ENCODE assay signal across 26 cellular contexts in genomic region chr19:47760632-47760999, GRCh38. TPM values are rescaled to one million over a fixed set of nuclear protein-coding genes. Genes with fewer than 3 reads are reported as not detected.
"Had no signal": no experiment of that assay in that cellular context is flagged by ENCODE, and none has a peak within 500 bp of the region (broad histone marks: within the 10 kb centered on the region; RNA-seq: fewer than 3 reads in every experiment).

No MANE protein-coding gene starts in this region.

- H3K27me3 Mint-ChIP-seq: activated CD4-positive, alpha-beta memory T cell treated with anti-CD3 and anti-CD28 coated beads for 36 hours; activated CD4-positive, alpha-beta T cell treated with anti-CD3 and anti-CD28 coated beads, Interleukin-2, amount 10 ng/mL, durations not matched to agents 7 days and 5 days; activated naive CD4-positive, alpha-beta T cell treated with anti-CD3 and anti-CD28 coated beads, Interleukin-2, amount 10 ng/mL, durations not matched to agents 7 days and 5 days; activated naive CD8-positive, alpha-beta T cell treated with anti-CD3 and anti-CD28 coated beads for 36 hours had no signal

- DNase-seq: activated CD4-positive, alpha-beta memory T cell treated with anti-CD3 and anti-CD28 coated beads for 36 hours; activated CD4-positive, alpha-beta T cell treated with anti-CD3 and anti-CD28 coated beads, Interleukin-2, amount 10 ng/mL, durations not matched to agents 7 days and 5 days; activated CD4-positive, CD25-positive, alpha-beta regulatory T cell; activated gamma-delta T cell treated with Interleukin-2 at 50 U/mL for 16 hours; activated naive CD4-positive, alpha-beta T cell treated with anti-CD3 and anti-CD28 coated beads, Interleukin-2, amount 10 ng/mL, durations not matched to agents 7 days and 5 days; activated naive CD8-positive, alpha-beta T cell treated with anti-CD3 and anti-CD28 coated beads for 36 hours; activated T-cell treated with anti-CD3 and anti-CD28 coated beads, Interleukin-2, amount 50 U/mL, for 72 hours; brain microvascular endothelial cell; MG63; MV-4-11; NCI-H1092 treated with DMSO at 0.1 percent for 48 hours; NCI-H1417 treated with DMSO at 0.1 percent for 48 hours; NCI-H1694; NCI-H2029 treated with DMSO at 0.1 percent for 48 hours; NCI-H446; NCI-H524; PC-3; SHP77 treated with DMSO at 0.1 percent for 48 hours; T-helper 2 cell; T1000 had no signal

- H3K9me3 Mint-ChIP-seq: activated CD4-positive, alpha-beta memory T cell treated with anti-CD3 and anti-CD28 coated beads for 36 hours; activated CD4-positive, alpha-beta T cell treated with anti-CD3 and anti-CD28 coated beads, Interleukin-2, amount 10 ng/mL, durations not matched to agents 7 days and 5 days; activated naive CD4-positive, alpha-beta T cell treated with anti-CD3 and anti-CD28 coated beads, Interleukin-2, amount 10 ng/mL, durations not matched to agents 7 days and 5 days; activated naive CD8-positive, alpha-beta T cell treated with anti-CD3 and anti-CD28 coated beads for 36 hours; activated T-cell treated with anti-CD3 and anti-CD28 coated beads, Interleukin-2, amount 50 U/mL, for 72 hours; activated T-helper 2 cell treated with anti-CD3 and anti-CD28 coated beads, Interferon-gamma antibody, Interleukin-2, Interleukin-4, amounts not matched to agents 10 μg/mL and 5 μg/mL and 100 μg/mL, durations not matched to agents 14 hours and 24 hours and 36 hours had no signal

- ATAC-seq: activated T-cell treated with anti-CD3 and anti-CD28 coated beads, Interleukin-2, amount 50 U/mL, for 72 hours; PC-3 had no signal

- H3K27ac Mint-ChIP-seq: activated CD4-positive, alpha-beta memory T cell treated with anti-CD3 and anti-CD28 coated beads for 36 hours; activated CD4-positive, alpha-beta T cell treated with anti-CD3 and anti-CD28 coated beads, Interleukin-2, amount 10 ng/mL, durations not matched to agents 7 days and 5 days; activated naive CD4-positive, alpha-beta T cell treated with anti-CD3 and anti-CD28 coated beads, Interleukin-2, amount 10 ng/mL, durations not matched to agents 7 days and 5 days; activated naive CD8-positive, alpha-beta T cell treated with anti-CD3 and anti-CD28 coated beads for 36 hours; activated T-cell treated with anti-CD3 and anti-CD28 coated beads, Interleukin-2, amount 50 U/mL, for 72 hours; activated T-helper 2 cell treated with anti-CD3 and anti-CD28 coated beads, Interferon-gamma antibody, Interleukin-2, Interleukin-4, amounts not matched to agents 10 μg/mL and 5 μg/mL and 100 μg/mL, durations not matched to agents 14 hours and 24 hours and 36 hours had no signal

- H3K4me3 ChIP-seq: cardiac muscle cell, MG63 had no signal

- H3K27ac ChIP-seq: brain microvascular endothelial cell, cardiac muscle cell had no signal

- H3K4me1 Mint-ChIP-seq: activated naive CD8-positive, alpha-beta T cell treated with anti-CD3 and anti-CD28 coated beads for 36 hours had no signal

- H3K4me3 Mint-ChIP-seq: activated CD4-positive, alpha-beta memory T cell treated with anti-CD3 and anti-CD28 coated beads for 36 hours; activated CD4-positive, alpha-beta T cell treated with anti-CD3 and anti-CD28 coated beads, Interleukin-2, amount 10 ng/mL, durations not matched to agents 7 days and 5 days; activated naive CD4-positive, alpha-beta T cell treated with anti-CD3 and anti-CD28 coated beads, Interleukin-2, amount 10 ng/mL, durations not matched to agents 7 days and 5 days; activated naive CD8-positive, alpha-beta T cell treated with anti-CD3 and anti-CD28 coated beads for 36 hours; activated T-cell treated with anti-CD3 and anti-CD28 coated beads, Interleukin-2, amount 50 U/mL, for 72 hours had no signal

- H3K9me3 ChIP-seq: MG63 had no signal

- FAIRE-seq: RCC 7860, TTC549 had no signal

- H3K27me3 ChIP-seq: brain microvascular endothelial cell, cardiac muscle cell, MG63 had no signal

RNA-seq across cellular contexts. Expression of gene TPRX1, which starts 43.7 kb away (rescaled TPM):
- total RNA-seq: activated CD4-positive, alpha-beta memory T cell treated with anti-CD3 and anti-CD28 coated beads for 36 hours; activated CD4-positive, alpha-beta T cell treated with anti-CD3 and anti-CD28 coated beads, Interleukin-2, amount 10 ng/mL, durations not matched to agents 7 days and 5 days; activated CD8-positive, alpha-beta memory T cell treated with anti-CD3 and anti-CD28 coated beads for 36 hours; activated naive CD8-positive, alpha-beta T cell treated with anti-CD3 and anti-CD28 coated beads for 36 hours; activated T-cell treated with anti-CD3 and anti-CD28 coated beads, Interleukin-2, amount 50 U/mL, for 72 hours; activated T-helper 2 cell treated with anti-CD3 and anti-CD28 coated beads, Interferon-gamma antibody, Interleukin-2, Interleukin-4, amounts not matched to agents 10 μg/mL and 5 μg/mL and 100 μg/mL, durations not matched to agents 14 hours and 24 hours and 36 hours; cardiac muscle cell; PC-3 had no signal
- polyA plus RNA-seq: adipose tissue, cardiac muscle cell had no signal

RNA-seq across cellular contexts. Expression of gene EHD2, which starts 47.4 kb away (rescaled TPM):
- total RNA-seq: activated CD4-positive, alpha-beta T cell treated with anti-CD3 and anti-CD28 coated beads, Interleukin-2, amount 10 ng/mL, durations not matched to agents 7 days and 5 days had no signal
